ENCODE assay signal across 1 cellular context in the genomic region with DNA sequence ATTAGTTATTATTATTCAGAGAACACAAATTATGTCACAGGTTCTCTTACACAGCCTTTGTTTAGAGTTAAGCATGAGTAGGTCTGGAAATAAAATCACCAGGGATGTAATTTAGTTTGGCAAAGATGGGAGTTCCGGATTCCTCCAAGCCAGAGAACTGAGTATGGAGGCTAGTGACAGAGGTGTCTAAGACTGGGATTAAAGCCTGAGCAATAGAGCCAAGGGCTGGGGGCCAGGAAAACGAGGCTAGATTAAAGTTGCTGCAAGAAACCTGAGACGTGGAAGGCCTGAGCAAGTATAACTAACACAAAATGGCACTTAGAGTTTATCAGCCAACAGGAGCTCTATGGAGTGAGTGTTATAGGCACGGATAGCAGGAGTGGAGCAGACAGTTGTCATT.
TF ChIP-seq lines count a peak whose summit lies in the region.

No MANE protein-coding gene starts in this region.

TF ChIP-seq in GM23338, 12 proteins besides CTCF, POLR2A, EP300 and RAD21 (continued from another document):
- TF ChIP-seq, protein P1, sequence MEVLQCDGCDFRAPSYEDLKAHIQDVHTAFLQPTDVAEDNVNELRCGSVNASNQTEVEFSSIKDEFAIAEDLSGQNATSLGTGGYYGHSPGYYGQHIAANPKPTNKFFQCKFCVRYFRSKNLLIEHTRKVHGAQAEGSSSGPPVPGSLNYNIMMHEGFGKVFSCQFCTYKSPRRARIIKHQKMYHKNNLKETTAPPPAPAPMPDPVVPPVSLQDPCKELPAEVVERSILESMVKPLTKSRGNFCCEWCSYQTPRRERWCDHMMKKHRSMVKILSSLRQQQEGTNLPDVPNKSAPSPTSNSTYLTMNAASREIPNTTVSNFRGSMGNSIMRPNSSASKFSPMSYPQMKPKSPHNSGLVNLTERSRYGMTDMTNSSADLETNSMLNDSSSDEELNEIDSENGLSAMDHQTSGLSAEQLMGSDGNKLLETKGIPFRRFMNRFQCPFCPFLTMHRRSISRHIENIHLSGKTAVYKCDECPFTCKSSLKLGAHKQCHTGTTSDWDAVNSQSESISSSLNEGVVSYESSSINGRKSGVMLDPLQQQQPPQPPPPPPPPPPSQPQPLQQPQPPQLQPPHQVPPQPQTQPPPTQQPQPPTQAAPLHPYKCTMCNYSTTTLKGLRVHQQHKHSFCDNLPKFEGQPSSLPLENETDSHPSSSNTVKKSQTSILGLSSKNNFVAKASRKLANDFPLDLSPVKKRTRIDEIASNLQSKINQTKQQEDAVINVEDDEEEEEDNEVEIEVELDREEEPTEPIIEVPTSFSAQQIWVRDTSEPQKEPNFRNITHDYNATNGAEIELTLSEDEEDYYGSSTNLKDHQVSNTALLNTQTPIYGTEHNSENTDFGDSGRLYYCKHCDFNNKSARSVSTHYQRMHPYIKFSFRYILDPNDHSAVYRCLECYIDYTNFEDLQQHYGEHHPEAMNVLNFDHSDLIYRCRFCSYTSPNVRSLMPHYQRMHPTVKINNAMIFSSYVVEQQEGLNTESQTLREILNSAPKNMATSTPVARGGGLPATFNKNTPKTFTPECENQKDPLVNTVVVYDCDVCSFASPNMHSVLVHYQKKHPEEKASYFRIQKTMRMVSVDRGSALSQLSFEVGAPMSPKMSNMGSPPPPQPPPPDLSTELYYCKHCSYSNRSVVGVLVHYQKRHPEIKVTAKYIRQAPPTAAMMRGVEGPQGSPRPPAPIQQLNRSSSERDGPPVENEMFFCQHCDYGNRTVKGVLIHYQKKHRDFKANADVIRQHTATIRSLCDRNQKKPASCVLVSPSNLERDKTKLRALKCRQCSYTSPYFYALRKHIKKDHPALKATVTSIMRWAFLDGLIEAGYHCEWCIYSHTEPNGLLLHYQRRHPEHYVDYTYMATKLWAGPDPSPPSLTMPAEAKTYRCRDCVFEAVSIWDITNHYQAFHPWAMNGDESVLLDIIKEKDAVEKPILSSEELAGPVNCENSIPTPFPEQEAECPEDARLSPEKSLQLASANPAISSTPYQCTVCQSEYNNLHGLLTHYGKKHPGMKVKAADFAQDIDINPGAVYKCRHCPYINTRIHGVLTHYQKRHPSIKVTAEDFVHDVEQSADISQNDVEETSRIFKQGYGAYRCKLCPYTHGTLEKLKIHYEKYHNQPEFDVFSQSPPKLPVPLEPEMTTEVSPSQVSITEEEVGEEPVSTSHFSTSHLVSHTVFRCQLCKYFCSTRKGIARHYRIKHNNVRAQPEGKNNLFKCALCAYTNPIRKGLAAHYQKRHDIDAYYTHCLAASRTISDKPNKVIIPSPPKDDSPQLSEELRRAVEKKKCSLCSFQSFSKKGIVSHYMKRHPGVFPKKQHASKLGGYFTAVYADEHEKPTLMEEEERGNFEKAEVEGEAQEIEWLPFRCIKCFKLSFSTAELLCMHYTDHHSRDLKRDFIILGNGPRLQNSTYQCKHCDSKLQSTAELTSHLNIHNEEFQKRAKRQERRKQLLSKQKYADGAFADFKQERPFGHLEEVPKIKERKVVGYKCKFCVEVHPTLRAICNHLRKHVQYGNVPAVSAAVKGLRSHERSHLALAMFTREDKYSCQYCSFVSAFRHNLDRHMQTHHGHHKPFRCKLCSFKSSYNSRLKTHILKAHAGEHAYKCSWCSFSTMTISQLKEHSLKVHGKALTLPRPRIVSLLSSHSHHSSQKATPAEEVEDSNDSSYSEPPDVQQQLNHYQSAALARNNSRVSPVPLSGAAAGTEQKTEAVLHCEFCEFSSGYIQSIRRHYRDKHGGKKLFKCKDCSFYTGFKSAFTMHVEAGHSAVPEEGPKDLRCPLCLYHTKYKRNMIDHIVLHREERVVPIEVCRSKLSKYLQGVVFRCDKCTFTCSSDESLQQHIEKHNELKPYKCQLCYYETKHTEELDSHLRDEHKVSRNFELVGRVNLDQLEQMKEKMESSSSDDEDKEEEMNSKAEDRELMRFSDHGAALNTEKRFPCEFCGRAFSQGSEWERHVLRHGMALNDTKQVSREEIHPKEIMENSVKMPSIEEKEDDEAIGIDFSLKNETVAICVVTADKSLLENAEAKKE (CRISPR knock-in tag; IDR thresholded peaks at IDR 0.05) = no peak
- TF ChIP-seq STAT1 (IDR thresholded peaks at IDR 0.05; ENCODE audit: unreplicated experiment) (no peak), EZH2phosphoT487 (IDR thresholded peaks at IDR 0.05; ENCODE audit: unreplicated experiment) (no peak), ZNF331 (CRISPR knock-in tag; IDR thresholded peaks at IDR 0.05; ENCODE audit: low read depth) (no peak)
- TF ChIP-seq, protein P2, sequence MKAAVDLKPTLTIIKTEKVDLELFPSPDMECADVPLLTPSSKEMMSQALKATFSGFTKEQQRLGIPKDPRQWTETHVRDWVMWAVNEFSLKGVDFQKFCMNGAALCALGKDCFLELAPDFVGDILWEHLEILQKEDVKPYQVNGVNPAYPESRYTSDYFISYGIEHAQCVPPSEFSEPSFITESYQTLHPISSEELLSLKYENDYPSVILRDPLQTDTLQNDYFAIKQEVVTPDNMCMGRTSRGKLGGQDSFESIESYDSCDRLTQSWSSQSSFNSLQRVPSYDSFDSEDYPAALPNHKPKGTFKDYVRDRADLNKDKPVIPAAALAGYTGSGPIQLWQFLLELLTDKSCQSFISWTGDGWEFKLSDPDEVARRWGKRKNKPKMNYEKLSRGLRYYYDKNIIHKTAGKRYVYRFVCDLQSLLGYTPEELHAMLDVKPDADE (IDR thresholded peaks at IDR 0.05) = no peak
TF ChIP-seq in GM23338: peak in this region for 0.
